Comparison of ENCODE assay signal across 29 cellular contexts in genomic region chr7:84803979-84804378, GRCh38.
"Had no signal": no experiment of that assay in that cellular context is flagged by ENCODE, and none has a peak within 500 bp of the region (broad histone marks: within the 10 kb centered on the region; RNA-seq: fewer than 3 reads in every experiment).

No MANE protein-coding gene starts in this region.

- H3K9me3 Mint-ChIP-seq: stimulated activated naive CD8-positive, alpha-beta T cell treated with anti-CD3 and anti-CD28 coated beads, Interleukin-15, amount 100 ng/mL, for 72 hours; type B pancreatic cell had no signal

- H3K9me3 ChIP-seq: ovary, psoas muscle, right lobe of liver, sigmoid colon, suprapubic skin, testis, tibial artery, transverse colon, upper lobe of right lung, uterus had no signal

- H3K36me3 ChIP-seq: neural progenitor cell, ovary, right lobe of liver, sigmoid colon, suprapubic skin, tibial artery, transverse colon, upper lobe of right lung, uterus had no signal

- H3K27me3 Mint-ChIP-seq: progenitor cell of endocrine pancreas; stimulated activated naive B cell treated with anti-CD40 and anti-IgM and Interleukin-4, amounts not matched to agents 10 μg/mL and 1 μg/mL and 100 μg/mL, for 72 hours; stimulated activated naive CD8-positive, alpha-beta T cell treated with anti-CD3 and anti-CD28 coated beads, Interleukin-15, amount 100 ng/mL, for 72 hours; type B pancreatic cell had no signal

- H3K4me1 Mint-ChIP-seq: naive thymus-derived CD4-positive, alpha-beta T cell; natural killer cell; nephron; stimulated activated effector memory CD8-positive, alpha-beta T cell treated with anti-CD3 and anti-CD28 coated beads, Interleukin-12 subunit alpha, Interleukin-12 subunit beta, amount 100 ng/mL, for 72 hours; stimulated activated naive B cell treated with anti-CD40 and anti-IgM and Interleukin-4, amounts not matched to agents 10 μg/mL and 1 μg/mL and 100 μg/mL, for 72 hours; stimulated activated naive CD8-positive, alpha-beta T cell treated with anti-CD3 and anti-CD28 coated beads, Interleukin-15, amount 100 ng/mL, for 72 hours had no signal

- H3K4me1 ChIP-seq: neural progenitor cell, parathyroid adenoma, psoas muscle, right lobe of liver, sigmoid colon, suprapubic skin, testis, upper lobe of right lung, uterus had no signal

- H3K4me2 ChIP-seq: neural progenitor cell had no signal

- DNase-seq: naive thymus-derived CD4-positive, alpha-beta T cell; natural killer cell; occipital lobe; ovary; psoas muscle; right lobe of liver; sigmoid colon; small intestine; stimulated activated CD4-positive, alpha-beta T cell treated with anti-CD3 and anti-CD28 coated beads, Interleukin-15, amount 100 ng/mL, for 24 hours; stimulated activated CD4-positive, alpha-beta T cell treated with anti-CD3 and anti-CD28 coated beads, Interleukin-2, amount 100 ng/mL, for 24 hours; stimulated activated CD4-positive, alpha-beta T cell treated with anti-CD3 and anti-CD28 coated beads, Interleukin-2, amount 100 ng/mL, for 48 hours; stimulated activated CD4-positive, alpha-beta T cell treated with anti-CD3 and anti-CD28 coated beads, Interleukin-4, amount 100 ng/mL, for 24 hours; stimulated activated naive B cell treated with anti-CD40 and anti-IgM and Interleukin-4, amounts not matched to agents 10 μg/mL and 1 μg/mL and 100 μg/mL, for 72 hours; stimulated activated naive CD8-positive, alpha-beta T cell treated with anti-CD3 and anti-CD28 coated beads, Interleukin-15, amount 100 ng/mL, for 72 hours; stimulated activated naive CD8-positive, alpha-beta T cell treated with anti-CD3 and anti-CD28 coated beads, Interleukin-15, Interleukin-2, amounts not matched to agents 100 U/mL and 50 U/mL, for 24 hours; substantia nigra; testis; tibial artery; transverse colon; upper lobe of right lung; uterus had no signal

- ATAC-seq: naive thymus-derived CD4-positive, alpha-beta T cell; natural killer cell; psoas muscle; right cardiac atrium; right lobe of liver; stimulated activated effector memory CD8-positive, alpha-beta T cell treated with anti-CD3 and anti-CD28 coated beads, Interleukin-12 subunit alpha, Interleukin-12 subunit beta, amount 100 ng/mL, for 72 hours; stimulated activated naive B cell treated with anti-CD40 and anti-IgM and Interleukin-4, amounts not matched to agents 10 μg/mL and 1 μg/mL and 100 μg/mL, for 72 hours; stimulated activated naive CD8-positive, alpha-beta T cell treated with anti-CD3 and anti-CD28 coated beads, Interleukin-15, amount 100 ng/mL, for 72 hours; stimulated activated naive CD8-positive, alpha-beta T cell treated with anti-CD3 and anti-CD28 coated beads, Interleukin-15, Interleukin-2, amounts not matched to agents 100 U/mL and 50 U/mL, for 24 hours; upper lobe of right lung had no signal

- H3K27me3 ChIP-seq: neural progenitor cell, ovary, sigmoid colon, suprapubic skin, testis, tibial artery, transverse colon, upper lobe of right lung, uterus had no signal

- H3K36me3 Mint-ChIP-seq: naive thymus-derived CD4-positive, alpha-beta T cell; neural progenitor cell; stimulated activated effector memory CD8-positive, alpha-beta T cell treated with anti-CD3 and anti-CD28 coated beads, Interleukin-12 subunit alpha, Interleukin-12 subunit beta, amount 100 ng/mL, for 72 hours; stimulated activated naive B cell treated with anti-CD40 and anti-IgM and Interleukin-4, amounts not matched to agents 10 μg/mL and 1 μg/mL and 100 μg/mL, for 72 hours had no signal

- H3K79me2 ChIP-seq: parathyroid adenoma had no signal

- H3K4me3 ChIP-seq: neural progenitor cell, ovary, psoas muscle, right lobe of liver, sigmoid colon, suprapubic skin, testis, tibial artery, transverse colon, upper lobe of right lung, uterus had no signal

- H3K4me3 Mint-ChIP-seq: naive thymus-derived CD4-positive, alpha-beta T cell; natural killer cell; nephron; neural progenitor cell; stimulated activated effector memory CD8-positive, alpha-beta T cell treated with anti-CD3 and anti-CD28 coated beads, Interleukin-12 subunit alpha, Interleukin-12 subunit beta, amount 100 ng/mL, for 72 hours; stimulated activated naive B cell treated with anti-CD40 and anti-IgM and Interleukin-4, amounts not matched to agents 10 μg/mL and 1 μg/mL and 100 μg/mL, for 72 hours; stimulated activated naive CD8-positive, alpha-beta T cell treated with anti-CD3 and anti-CD28 coated beads, Interleukin-15, amount 100 ng/mL, for 72 hours; type B pancreatic cell had no signal

- H3K27ac ChIP-seq: neural progenitor cell, ovary, parathyroid adenoma, psoas muscle, right lobe of liver, sigmoid colon, suprapubic skin, testis, tibial artery, transverse colon, upper lobe of right lung, uterus had no signal

- H3K27ac Mint-ChIP-seq: naive thymus-derived CD4-positive, alpha-beta T cell; natural killer cell; nephron; neural progenitor cell; progenitor cell of endocrine pancreas; stimulated activated effector memory CD8-positive, alpha-beta T cell treated with anti-CD3 and anti-CD28 coated beads, Interleukin-12 subunit alpha, Interleukin-12 subunit beta, amount 100 ng/mL, for 72 hours; stimulated activated naive B cell treated with anti-CD40 and anti-IgM and Interleukin-4, amounts not matched to agents 10 μg/mL and 1 μg/mL and 100 μg/mL, for 72 hours; stimulated activated naive CD8-positive, alpha-beta T cell treated with anti-CD3 and anti-CD28 coated beads, Interleukin-15, amount 100 ng/mL, for 72 hours; type B pancreatic cell had no signal

- H2AFZ ChIP-seq: neural progenitor cell, parathyroid adenoma had no signal
